Comparison of ENCODE assay signal across 8 cellular contexts in the genomic region with DNA sequence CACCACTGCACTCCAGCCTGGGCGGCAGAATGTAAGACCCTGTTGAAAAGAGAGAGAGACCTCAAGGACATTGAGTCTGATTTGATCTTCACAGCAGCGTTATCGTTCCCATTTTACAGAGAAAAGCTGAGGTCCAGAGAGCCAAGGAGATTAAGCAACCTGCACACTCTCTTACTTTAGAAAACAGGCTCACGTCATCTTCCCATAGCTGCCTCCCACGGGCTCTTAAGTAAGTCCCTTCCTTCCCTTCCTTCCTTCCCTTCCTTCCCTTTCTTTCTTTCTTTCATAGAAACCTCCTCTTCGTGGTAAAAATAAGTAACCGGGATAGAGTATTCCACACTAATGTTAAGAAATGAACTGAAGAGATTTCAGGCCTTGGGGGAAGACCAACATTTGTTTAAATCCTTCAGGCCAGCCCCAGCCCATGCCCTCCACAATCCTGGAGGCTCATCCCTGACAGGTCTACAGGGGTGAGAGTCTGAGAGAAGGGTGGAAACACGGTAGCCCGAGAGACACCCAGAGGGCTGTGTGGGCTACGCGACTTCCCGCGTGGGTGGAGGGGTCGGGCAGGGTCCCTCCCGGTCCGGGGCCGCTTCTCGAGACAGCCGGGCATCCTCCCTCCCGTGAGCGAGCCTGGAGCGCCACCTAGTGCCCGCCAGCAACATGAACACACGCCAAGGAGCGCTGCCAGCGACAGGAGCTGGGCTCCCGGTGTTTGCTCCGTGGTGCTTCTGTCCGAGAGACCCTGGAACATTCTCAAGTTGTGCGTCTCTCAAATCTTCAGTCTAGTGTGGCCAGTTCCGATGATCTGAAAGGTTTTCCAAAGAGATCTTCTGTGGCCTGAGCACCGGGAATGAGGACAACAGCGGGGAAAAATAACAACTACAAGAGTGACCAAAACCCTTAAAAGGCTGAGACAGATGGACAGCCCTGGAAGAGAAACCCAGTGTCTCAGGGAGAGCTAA.
DNase-seq lines count a peak whose midpoint lies in the region; ATAC-seq lines count a peak whose summit lies in the region.

No MANE protein-coding gene starts in this region.

- no peak overlapping the region for H3K27ac Mint-ChIP-seq in activated CD4-positive, alpha-beta memory T cell treated with anti-CD3 and anti-CD28 coated beads for 36 hours

- ATAC-seq in GM18858 (IDR thresholded peaks at IDR 0.05; ENCODE audit: unreplicated experiment) (peak; percentile 69), HG03060 (IDR thresholded peaks at IDR 0.05; ENCODE audit: low read depth, unreplicated experiment) (peak; percentile 68)

- H3K9me3 Mint-ChIP-seq in activated CD4-positive, alpha-beta memory T cell treated with anti-CD3 and anti-CD28 coated beads for 36 hours: no peaks in the 10 kb centered on the region

- CTCF ChIA-PET in activated CD4-positive, alpha-beta memory T cell treated with anti-CD3 and anti-CD28 coated beads for 36 hours (lab: Charles Lee): interaction anchor here (0.6 to 2.8 kb wide), 45 partner anchors 8 to 1855 kb away, joined by 3 to 24 read pairs (median 3); no protein-coding TSS in a partner anchor

- H3K4me1 Mint-ChIP-seq in activated CD4-positive, alpha-beta memory T cell treated with anti-CD3 and anti-CD28 coated beads for 36 hours (ENCODE audit: low read depth): peaks cover 6% of the 10 kb centered on the region

- no peak overlapping the region for H3K4me3 Mint-ChIP-seq in activated CD4-positive, alpha-beta memory T cell treated with anti-CD3 and anti-CD28 coated beads for 36 hours

- DNase-seq in AG08395 (ENCODE audit: low spot score) (peak; percentile 79), NCI-H446 treated with DMSO at 0.1 percent for 48 hours (lab: John Stamatoyannopoulos, UW) (peak; percentile 29), ecto neural progenitor cell (ENCODE audit: low spot score) (peak; percentile 93), medulla oblongata (ENCODE audit: extremely low spot score) (peak; percentile 64)
- DNase-seq in activated CD4-positive, alpha-beta memory T cell treated with anti-CD3 and anti-CD28 coated beads for 36 hours: peak; percentile 82
- DNase-seq in stimulated activated CD8-positive, alpha-beta memory T cell treated with anti-CD3 and anti-CD28 coated beads, Interleukin-12 subunit alpha, Interleukin-12 subunit beta, amount 100 ng/mL, for 1 hour (ENCODE audit: low read depth): peak; percentile 45

- POLR2A ChIA-PET in activated CD4-positive, alpha-beta memory T cell treated with anti-CD3 and anti-CD28 coated beads for 36 hours (lab: Charles Lee): no interaction called here

- intact Hi-C loops in activated CD4-positive, alpha-beta memory T cell treated with anti-CD3 and anti-CD28 coated beads for 36 hours (cut with micrococcal nuclease): loop anchor here (2.0 to 5.0 kb wide), 2 partner anchors 159 to 243 kb away; a partner anchor contains a TSS

- peaks cover 44% of the 10 kb centered on the region for H3K27me3 Mint-ChIP-seq in activated CD4-positive, alpha-beta memory T cell treated with anti-CD3 and anti-CD28 coated beads for 36 hours

- H3K36me3 Mint-ChIP-seq in activated CD4-positive, alpha-beta memory T cell treated with anti-CD3 and anti-CD28 coated beads for 36 hours: no peaks in the 10 kb centered on the region

Comparison
In these comparisons a context has a peak if more than half of its experiments do, and no peak if none do; other contexts are left out.
1. Peak in every context shown above with its lines: DNase-seq and ATAC-seq.
2. DNase-seq: peak in every context shown above with its lines; median percentile 93 in ecto neural progenitor cell; 82 in activated CD4-positive, alpha-beta memory T cell treated with anti-CD3 and anti-CD28 coated beads for 36 hours; 79 in AG08395; 64 in medulla oblongata; 45 in stimulated activated CD8-positive, alpha-beta memory T cell treated with anti-CD3 and anti-CD28 coated beads, Interleukin-12 subunit alpha, Interleukin-12 subunit beta, amount 100 ng/mL, for 1 hour; 29 in NCI-H446 treated with DMSO at 0.1 percent for 48 hours.